ENCODE assay signal across 30 cellular contexts in the genomic region with DNA sequence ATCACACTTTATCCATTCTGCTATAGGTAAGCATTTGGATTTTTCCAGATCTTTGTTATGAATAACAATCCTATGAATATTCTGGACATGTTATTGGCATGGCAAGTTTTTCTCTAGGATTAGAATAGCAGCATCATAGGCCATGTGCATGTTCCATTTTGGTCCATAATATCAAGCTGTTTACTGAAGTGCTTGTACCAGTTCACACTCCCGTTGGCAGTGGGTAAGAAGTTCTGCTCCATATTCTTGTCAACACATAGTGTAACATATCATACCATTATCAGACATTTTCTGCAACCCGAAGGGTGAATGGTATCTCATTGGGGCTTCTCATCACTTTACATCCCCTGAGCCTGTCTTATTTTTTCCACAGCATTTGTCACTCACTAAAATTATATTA.
DNase-seq lines count a peak whose midpoint lies in the region; ATAC-seq, FAIRE-seq and TF ChIP-seq lines count a peak whose summit lies in the region.
"Had no signal": no experiment of that assay in that cellular context is flagged by ENCODE, and none has a peak within 500 bp of the region (broad histone marks: within the 10 kb centered on the region; RNA-seq: fewer than 3 reads in every experiment).

No MANE protein-coding gene starts in this region.

- CTCF ChIA-PET in HepG2 (lab: Yijun Ruan, JAX; ENCODE audit: low intra/inter-chr PET ratio, low total read pairs): no interaction called here

- TF ChIP-seq POLR2A in HepG2 (IDR thresholded peaks at IDR 0.05; ENCODE audit: insufficient read depth in 1 of 2, low read depth in 2 of 2, low read length in 2 of 2): no peak
- no peak for TF ChIP-seq POLR2A in right lobe of liver (IDR thresholded peaks at IDR 0.05)

- TF ChIP-seq CTCF in HepG2 (CRISPR knock-in tag; IDR thresholded peaks at IDR 0.05) (no peak), right lobe of liver (IDR thresholded peaks at IDR 0.05) (no peak)

- no peak overlapping the region for H3K9ac ChIP-seq in HepG2 (ENCODE audit: insufficient read depth, low read depth, low read length)
- H3K9ac ChIP-seq: BLaER1; BLaER1 treated with 17β-estradiol and CSF1 and Interleukin-3, amounts not matched to agents 10 nM and 100 nM had no signal

- H3K4me3 ChIP-seq in right cardiac atrium (ENCODE audit: low read length): no peak overlapping the region
- no peak overlapping the region for H3K4me3 ChIP-seq in HepG2 (replicated peaks in 1 of 3; ENCODE audit: insufficient read depth in 1 of 3, low read depth in 2 of 3, low read length in 3 of 3)
- no peak overlapping the region for H3K4me3 ChIP-seq in right lobe of liver
- H3K4me3 ChIP-seq: A549; BLaER1; BLaER1 treated with 17β-estradiol and CSF1 and Interleukin-3, amounts not matched to agents 10 nM and 100 nM had no signal

- DNase-seq in right cardiac atrium (no peak), Right ventricle myocardium inferior (ENCODE audit: missing footprints) (no peak), HepG2 (ENCODE audit: low spot score) (no peak), right lobe of liver (no peak)
- DNase-seq: 8988T; ACHN; AML-193; C1 segment of cervical spinal cord; Calu3; CD4-positive, alpha-beta memory T cell; CD4-positive, alpha-beta T cell; CD4-positive, CD25-positive, alpha-beta regulatory T cell; CD8-positive, alpha-beta memory T cell; CD8-positive, alpha-beta T cell; COR-L47; DMS 273 treated with DMSO at 0.1 percent for 48 hours; DMS153; DMS79; DMS79 treated with DMSO at 0.1 percent for 48 hours; DND-41; EL had no signal

- peak; percentile 8 for FAIRE-seq in HepG2 (lab: Jason Lieb, UNC)
- FAIRE-seq: A204.1, A549, D721Med had no signal

- no peak overlapping the region for H2AFZ ChIP-seq in HepG2 (ENCODE audit: low read length)

- in situ Hi-C loops in HepG2 (cut with HindIII; ENCODE audit: extremely low pct_ligation_motif_present, low pct_unique_long_range_greater_than_20kb): no loop called here

- no peaks in the 10 kb centered on the region for H4K20me1 ChIP-seq in HepG2 (ENCODE audit: insufficient read depth, low read length)
- H4K20me1 ChIP-seq: BLaER1; BLaER1 treated with 17β-estradiol and CSF1 and Interleukin-3, amounts not matched to agents 10 nM and 100 nM had no signal

- no peaks in the 10 kb centered on the region for H3K36me3 ChIP-seq in HepG2 (replicated peaks in 1 of 2; ENCODE audit: control insufficient read depth in 1 of 2, insufficient read depth in 2 of 2, low read length in 2 of 2)
- no peaks in the 10 kb centered on the region for H3K36me3 ChIP-seq in right lobe of liver
- H3K36me3 ChIP-seq: BE2C; BLaER1; BLaER1 treated with 17β-estradiol and CSF1 and Interleukin-3, amounts not matched to agents 10 nM and 100 nM had no signal

- H3K9me3 ChIP-seq in right cardiac atrium (ENCODE audit: control insufficient read depth, low read length) (no peaks in the 10 kb centered on the region), HepG2 (ENCODE audit: low read length) (peaks cover 11% of the 10 kb centered on the region), right lobe of liver (no peaks in the 10 kb centered on the region)
- H3K9me3 ChIP-seq: BE2C had no signal

- H3K27me3 ChIP-seq in right cardiac atrium (ENCODE audit: control insufficient read depth, insufficient read depth) (no peaks in the 10 kb centered on the region), HepG2 (ENCODE audit: control insufficient read depth in 1 of 2, insufficient read depth in 2 of 2, low read length in 2 of 2) (no peaks in the 10 kb centered on the region), right lobe of liver (no peaks in the 10 kb centered on the region)
- H3K27me3 ChIP-seq: BE2C; BLaER1; BLaER1 treated with 17β-estradiol and CSF1 and Interleukin-3, amounts not matched to agents 10 nM and 100 nM had no signal

- no peaks in the 10 kb centered on the region for H3K79me2 ChIP-seq in HepG2 (ENCODE audit: insufficient read depth, low read length)

- H3K4me2 ChIP-seq in HepG2 (ENCODE audit: low read depth, low read length): no peak overlapping the region
- H3K4me2 ChIP-seq: A549; BLaER1; BLaER1 treated with 17β-estradiol and CSF1 and Interleukin-3, amounts not matched to agents 10 nM and 100 nM had no signal

- TF ChIP-seq RAD21 in HepG2 (CRISPR knock-in tag; IDR thresholded peaks at IDR 0.05): no peak

- WGBS in right cardiac atrium: 41% methylated on average over 2 of the region's 2 CpGs
- WGBS in HepG2 (ENCODE audit: low lambda C conversion rate): 0% methylated on average over 2 of the region's 2 CpGs
- 37% methylated on average over 2 of the region's 2 CpGs for WGBS in right lobe of liver (ENCODE audit: insufficient coverage, low coverage, low lambda C conversion rate, missing lambda C conversion rate)

- H3K27ac ChIP-seq in right cardiac atrium (ENCODE audit: low read length) (no peak overlapping the region), HepG2 (ENCODE audit: extremely low read length, insufficient read depth, low read length) (no peak overlapping the region), right lobe of liver (no peak overlapping the region)
- H3K27ac ChIP-seq: 22Rv1; A549; BLaER1; BLaER1 treated with 17β-estradiol and CSF1 and Interleukin-3, amounts not matched to agents 10 nM and 100 nM; C4-2B had no signal

- no peak for TF ChIP-seq EP300 in HepG2 (IDR thresholded peaks at IDR 0.05; ENCODE audit: low read depth in 2 of 2, low read length in 2 of 2)
- TF ChIP-seq EP300 in HepG2 (CRISPR knock-in tag; IDR thresholded peaks at IDR 0.05; ENCODE audit: borderline replicate concordance): no peak

- intact Hi-C loops in right cardiac atrium (cut with DNase I) (loop anchor here in 2 of 4 donors (10.0 kb wide), 1 partner anchor 172 kb away; no protein-coding TSS in a partner anchor), Right ventricle myocardium inferior (cut with DNase I) (no loop called here), HepG2 (cut with micrococcal nuclease; ENCODE audit: unreplicated experiment) (no loop called here), right lobe of liver (cut with DNase I) (loop anchor here in 1 of 2 donors (10.0 kb wide), 1 partner anchor 172 kb away; no protein-coding TSS in a partner anchor)

- ATAC-seq in right cardiac atrium: peak; percentile 62 to 63
- no peak for ATAC-seq in Right ventricle myocardium inferior
- ATAC-seq in HepG2: no peak
- no peak for ATAC-seq in right lobe of liver
- ATAC-seq: A549; CD8-positive, alpha-beta T cell had no signal

- H3K4me1 ChIP-seq in right cardiac atrium (ENCODE audit: control insufficient read depth, insufficient read depth, low read length): no peaks in the 10 kb centered on the region
- no peaks in the 10 kb centered on the region for H3K4me1 ChIP-seq in HepG2 (ENCODE audit: insufficient read depth, low read length)
- H3K4me1 ChIP-seq in right lobe of liver: no peaks in the 10 kb centered on the region
- H3K4me1 ChIP-seq: A549; BE2C; BLaER1; BLaER1 treated with 17β-estradiol and CSF1 and Interleukin-3, amounts not matched to agents 10 nM and 100 nM; Caco-2 had no signal

- BruUV-seq in HepG2 (replicated peaks; lab: Mats Ljungman, UMichigan): no TSS peak

- POLR2A ChIA-PET in HepG2 (lab: Yijun Ruan, JAX): no interaction called here

TF ChIP-seq in HepG2, 621 proteins besides CTCF, POLR2A, EP300 and RAD21:
- no peak for TF ChIP-seq MXI1 (IDR thresholded peaks at IDR 0.05; ENCODE audit: borderline replicate concordance, low read depth, low read length)
- TF ChIP-seq TCF7 (IDR thresholded peaks at IDR 0.05; ENCODE audit: low read depth): no peak
- TF ChIP-seq ZNF383 (CRISPR knock-in tag; IDR thresholded peaks at IDR 0.05; ENCODE audit: borderline replicate concordance): no peak
- TF ChIP-seq SMAD1 (CRISPR knock-in tag; IDR thresholded peaks at IDR 0.05; ENCODE audit: borderline replicate concordance, low read depth): no peak
- no peak for TF ChIP-seq ADNP (CRISPR knock-in tag; IDR thresholded peaks at IDR 0.05)
- no peak for TF ChIP-seq SOX6 (IDR thresholded peaks at IDR 0.05)
- no peak for TF ChIP-seq SOX6 (CRISPR knock-in tag; IDR thresholded peaks at IDR 0.05)
- TF ChIP-seq STAT5B (CRISPR knock-in tag; IDR thresholded peaks at IDR 0.05): no peak
- no peak for TF ChIP-seq ZNF790 (CRISPR knock-in tag; IDR thresholded peaks at IDR 0.05; ENCODE audit: borderline replicate concordance)
- TF ChIP-seq ZNF776 (CRISPR knock-in tag; IDR thresholded peaks at IDR 0.05): no peak
- TF ChIP-seq DNMT3B (CRISPR knock-in tag; conservative IDR thresholded peaks at IDR 0.05): no peak
- TF ChIP-seq ZEB1 (IDR thresholded peaks at IDR 0.05; ENCODE audit: insufficient replicate concordance, low read depth): no peak
- no peak for TF ChIP-seq RNF2 (conservative IDR thresholded peaks at IDR 0.05; ENCODE audit: low read depth)
- TF ChIP-seq, protein P1, sequence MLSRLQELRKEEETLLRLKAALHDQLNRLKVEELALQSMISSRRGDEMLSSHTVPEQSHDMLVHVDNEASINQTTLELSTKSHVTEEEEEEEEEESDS (CRISPR knock-in tag; IDR thresholded peaks at IDR 0.05; ENCODE audit: borderline replicate concordance): no peak
- no peak for TF ChIP-seq ZNF605 (CRISPR knock-in tag; IDR thresholded peaks at IDR 0.05)
- no peak for TF ChIP-seq MYC (CRISPR knock-in tag; IDR thresholded peaks at IDR 0.05; ENCODE audit: borderline replicate concordance)
- TF ChIP-seq SKI (IDR thresholded peaks at IDR 0.05; ENCODE audit: partially characterized antibody): no peak

Comparison
In these comparisons a context has a peak if more than half of its experiments do, and no peak if none do; other contexts are left out.
1. ATAC-seq: peak in right cardiac atrium (2 of 2); none in Right ventricle myocardium inferior (single experiment), HepG2 (single experiment) and right lobe of liver (0 of 4).